In genomic region chr11:130827697-130828377, GRCh38 we compare ENCODE assay signal across 8 cellular contexts.
A peak's percentile ranks its signal among the peaks of the same experiment; 100 is the strongest.
DNase-seq lines count a peak whose midpoint lies in the region; ATAC-seq and FAIRE-seq lines count a peak whose summit lies in the region.

No MANE protein-coding gene starts in this region.

- ATAC-seq in GM18861 (IDR thresholded peaks at IDR 0.05; ENCODE audit: unreplicated experiment): no peak

- H3K4me3 Mint-ChIP-seq in T-helper 2 cell treated with Interferon-gamma antibody and Interleukin-4, amounts not matched to agents 5 μg/mL and 100 μg/mL, for 36 hours: no peak overlapping the region

- no peaks in the 10 kb centered on the region for H3K4me1 Mint-ChIP-seq in T-helper 2 cell treated with Interferon-gamma antibody and Interleukin-4, amounts not matched to agents 5 μg/mL and 100 μg/mL, for 36 hours (ENCODE audit: low read depth)

- H3K27ac Mint-ChIP-seq in T-helper 2 cell treated with Interferon-gamma antibody and Interleukin-4, amounts not matched to agents 5 μg/mL and 100 μg/mL, for 36 hours: no peak overlapping the region

- H3K9me3 Mint-ChIP-seq in T-helper 2 cell treated with Interferon-gamma antibody and Interleukin-4, amounts not matched to agents 5 μg/mL and 100 μg/mL, for 36 hours: no peaks in the 10 kb centered on the region

- DNase-seq in activated T-cell treated with anti-CD3 and anti-CD28 coated beads for 48 hours (ENCODE audit: low read depth): peak; percentile 7
- no peak for DNase-seq in activated T-cell treated with anti-CD3 and anti-CD28 coated beads, Interleukin-2, amount 50 U/mL, for 1 hour
- DNase-seq in NCI-H460 (ENCODE audit: extremely low read depth, low read depth): peak; percentile 4
- DNase-seq in T47D (ENCODE audit: low read depth in 1 of 2, low spot score in 1 of 2): peak; percentile 83 to 88
- DNase-seq in left kidney (ENCODE audit: low read depth, low spot score): peak; percentile 95
- DNase-seq in urothelium cell line (ENCODE audit: low spot score): peak; percentile 85
- no peak for DNase-seq in T-helper 2 cell treated with Interferon-gamma antibody and Interleukin-4, amounts not matched to agents 5 μg/mL and 100 μg/mL, for 36 hours (ENCODE audit: low spot score)

- no peak for FAIRE-seq in urothelium cell line (lab: Jason Lieb, UNC)

- in situ Hi-C loops in T47D (cut with HindIII; ENCODE audit: low pct_unique_long_range_greater_than_20kb, low sequenced_read_pairs): no loop called here

- H3K36me3 Mint-ChIP-seq in T-helper 2 cell treated with Interferon-gamma antibody and Interleukin-4, amounts not matched to agents 5 μg/mL and 100 μg/mL, for 36 hours (ENCODE audit: low read depth): no peaks in the 10 kb centered on the region

- peaks cover 7% of the 10 kb centered on the region for H3K27me3 Mint-ChIP-seq in T-helper 2 cell treated with Interferon-gamma antibody and Interleukin-4, amounts not matched to agents 5 μg/mL and 100 μg/mL, for 36 hours (ENCODE audit: low read depth)

Comparison
In these comparisons a context has a peak if more than half of its experiments do, and no peak if none do; other contexts are left out.
1. DNase-seq: peak in activated T-cell treated with anti-CD3 and anti-CD28 coated beads for 48 hours (single experiment), NCI-H460 (single experiment), T47D (2 of 2), left kidney (single experiment) and urothelium cell line (single experiment); none in activated T-cell treated with anti-CD3 and anti-CD28 coated beads, Interleukin-2, amount 50 U/mL, for 1 hour (single experiment) and T-helper 2 cell treated with Interferon-gamma antibody and Interleukin-4, amounts not matched to agents 5 μg/mL and 100 μg/mL, for 36 hours (single experiment).